In the genomic region with DNA sequence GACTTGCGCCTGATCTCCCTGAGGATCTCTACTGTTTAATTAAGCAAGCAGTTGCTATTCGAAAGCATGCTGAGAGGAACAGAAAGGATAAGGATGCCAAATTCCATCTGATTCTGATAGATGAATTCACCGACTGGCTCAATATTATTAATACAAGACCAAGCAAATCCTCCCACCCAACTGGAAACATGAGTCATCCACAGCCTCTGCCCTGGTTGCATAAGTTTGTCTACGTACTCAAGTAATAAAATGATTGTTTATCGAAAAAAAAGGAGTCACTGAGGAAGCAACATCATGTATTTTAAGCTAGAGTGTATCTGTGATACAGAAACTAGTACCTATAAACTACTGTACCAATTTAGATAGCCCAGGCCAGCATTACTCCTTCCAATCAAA, we compare ENCODE assay signal across 1 cellular context.
TF ChIP-seq lines count a peak whose summit lies in the region.

No MANE protein-coding gene starts in this region.

TF ChIP-seq in HCT116, 20 proteins besides CTCF, POLR2A, EP300 and RAD21 (continued from another document):
- TF ChIP-seq FOSL1 (IDR thresholded peaks at IDR 0.05; ENCODE audit: low read depth) (peak; percentile 63), CEBPB (IDR thresholded peaks at IDR 0.05; ENCODE audit: low read depth) (peak; percentile 86), EGR1 (IDR thresholded peaks at IDR 0.05; ENCODE audit: low read depth) (peak; percentile 34; the same call in 1 of the 2 replicates), JUND (IDR thresholded peaks at IDR 0.05) (peak; percentile 69)
- TF ChIP-seq, protein P1, sequence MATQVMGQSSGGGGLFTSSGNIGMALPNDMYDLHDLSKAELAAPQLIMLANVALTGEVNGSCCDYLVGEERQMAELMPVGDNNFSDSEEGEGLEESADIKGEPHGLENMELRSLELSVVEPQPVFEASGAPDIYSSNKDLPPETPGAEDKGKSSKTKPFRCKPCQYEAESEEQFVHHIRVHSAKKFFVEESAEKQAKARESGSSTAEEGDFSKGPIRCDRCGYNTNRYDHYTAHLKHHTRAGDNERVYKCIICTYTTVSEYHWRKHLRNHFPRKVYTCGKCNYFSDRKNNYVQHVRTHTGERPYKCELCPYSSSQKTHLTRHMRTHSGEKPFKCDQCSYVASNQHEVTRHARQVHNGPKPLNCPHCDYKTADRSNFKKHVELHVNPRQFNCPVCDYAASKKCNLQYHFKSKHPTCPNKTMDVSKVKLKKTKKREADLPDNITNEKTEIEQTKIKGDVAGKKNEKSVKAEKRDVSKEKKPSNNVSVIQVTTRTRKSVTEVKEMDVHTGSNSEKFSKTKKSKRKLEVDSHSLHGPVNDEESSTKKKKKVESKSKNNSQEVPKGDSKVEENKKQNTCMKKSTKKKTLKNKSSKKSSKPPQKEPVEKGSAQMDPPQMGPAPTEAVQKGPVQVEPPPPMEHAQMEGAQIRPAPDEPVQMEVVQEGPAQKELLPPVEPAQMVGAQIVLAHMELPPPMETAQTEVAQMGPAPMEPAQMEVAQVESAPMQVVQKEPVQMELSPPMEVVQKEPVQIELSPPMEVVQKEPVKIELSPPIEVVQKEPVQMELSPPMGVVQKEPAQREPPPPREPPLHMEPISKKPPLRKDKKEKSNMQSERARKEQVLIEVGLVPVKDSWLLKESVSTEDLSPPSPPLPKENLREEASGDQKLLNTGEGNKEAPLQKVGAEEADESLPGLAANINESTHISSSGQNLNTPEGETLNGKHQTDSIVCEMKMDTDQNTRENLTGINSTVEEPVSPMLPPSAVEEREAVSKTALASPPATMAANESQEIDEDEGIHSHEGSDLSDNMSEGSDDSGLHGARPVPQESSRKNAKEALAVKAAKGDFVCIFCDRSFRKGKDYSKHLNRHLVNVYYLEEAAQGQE (IDR thresholded peaks at IDR 0.05; ENCODE audit: low read depth), result no peak
